Comparison of ENCODE assay signal across 26 cellular contexts in the genomic region with DNA sequence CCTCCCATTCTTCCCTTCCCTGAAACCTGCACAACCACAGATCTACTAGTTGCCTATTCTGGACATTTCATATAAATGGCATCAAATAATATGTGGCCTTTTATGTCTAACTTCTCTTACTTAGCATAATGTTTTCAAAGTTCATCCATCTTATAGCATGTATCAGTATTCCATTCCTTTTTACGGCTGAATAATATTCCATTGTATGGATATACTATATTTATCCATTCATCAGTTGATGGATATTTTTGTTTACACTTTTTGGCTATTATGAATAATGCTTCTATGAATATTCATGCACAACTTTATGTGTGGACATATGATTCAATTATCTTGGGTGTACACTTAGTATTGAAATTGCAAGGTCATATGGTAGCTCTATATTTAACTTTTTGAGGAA.
"Had no signal": no experiment of that assay in that cellular context is flagged by ENCODE, and none has a peak within 500 bp of the region (broad histone marks: within the 10 kb centered on the region; RNA-seq: fewer than 3 reads in every experiment).

No MANE protein-coding gene starts in this region.

- ATAC-seq: activated CD8-positive, alpha-beta memory T cell treated with anti-CD3 and anti-CD28 coated beads, Interleukin-2, amount 10 ng/mL, durations not matched to agents 7 days and 5 days had no signal

- DNase-seq: activated B cell treated with CpG ODN at 0.5 μM for 24 hours; activated CD4-positive, alpha-beta T cell treated with anti-CD3 and anti-CD28 coated beads for 1 hour; activated CD4-positive, alpha-beta T cell treated with anti-CD3 and anti-CD28 coated beads, Interleukin-2, amount 10 ng/mL, durations not matched to agents 24 days and 14 days; activated CD4-positive, alpha-beta T cell treated with anti-CD3 and anti-CD28 coated beads, Interleukin-2, amount 50 U/mL, for 48 hours; activated CD8-positive, alpha-beta memory T cell treated with anti-CD3 and anti-CD28 coated beads, Interleukin-2, amount 10 ng/mL, durations not matched to agents 7 days and 5 days; activated effector memory CD4-positive, alpha-beta T cell treated with Interleukin-2 at 50 U/mL for 16 hours; activated naive CD4-positive, alpha-beta T cell; activated T-cell treated with anti-CD3 and anti-CD28 coated beads, Interleukin-2, amount 50 U/mL, for 24 hours; amygdala; Karpas-422; MM.1S; NCI-H1092; NCI-H1417 treated with DMSO at 0.1 percent for 48 hours; NCI-H1694; NCI-H2029; NCI-H2107; NCI-H2171 treated with DMSO at 0.1 percent for 48 hours; NCI-H226; NCI-H526; NCI-H82; SHP77 treated with DMSO at 0.1 percent for 48 hours; T-helper 2 cell; T1000 had no signal

- FAIRE-seq: astrocyte, RCC 7860, TTC549 had no signal
